Comparison of ENCODE assay signal across 1 cellular context in the genomic region with DNA sequence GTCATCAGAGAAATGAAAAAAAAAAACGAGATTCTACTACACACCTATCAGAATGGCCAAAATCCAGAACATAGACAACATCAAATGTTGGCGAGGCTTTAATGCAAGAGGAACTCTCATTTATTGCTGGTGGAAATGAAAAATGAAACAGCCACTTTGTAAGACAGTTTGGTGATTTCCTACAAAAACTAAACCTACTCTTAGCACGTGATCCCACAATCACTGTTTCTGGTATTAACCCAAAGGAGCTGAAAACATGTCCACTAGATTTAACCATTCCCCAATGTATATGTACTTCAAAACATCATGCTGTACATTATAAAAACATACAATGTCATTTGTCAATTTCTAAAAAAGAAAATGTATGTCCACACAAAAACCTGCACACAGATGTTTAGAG.
TF ChIP-seq lines count a peak whose summit lies in the region.

No MANE protein-coding gene starts in this region.

TF ChIP-seq in HepG2, 621 proteins besides CTCF, POLR2A, EP300 and RAD21:
- TF ChIP-seq ZNF7 (CRISPR knock-in tag; IDR thresholded peaks at IDR 0.05) (peak; percentile 62), ZFP91 (CRISPR knock-in tag; IDR thresholded peaks at IDR 0.05; ENCODE audit: borderline replicate concordance) (no peak), ZNF577 (CRISPR knock-in tag; IDR thresholded peaks at IDR 0.05; ENCODE audit: borderline replicate concordance, low read depth) (no peak), ZNF773 (CRISPR knock-in tag; IDR thresholded peaks at IDR 0.05; ENCODE audit: borderline replicate concordance) (no peak)
